Comparison of ENCODE assay signal across 26 cellular contexts in genomic region chr6:168226095-168226781, GRCh38.
DNase-seq lines count a peak whose midpoint lies in the region; ATAC-seq, FAIRE-seq and TF ChIP-seq lines count a peak whose summit lies in the region.
"Had no signal": no experiment of that assay in that cellular context is flagged by ENCODE, and none has a peak within 500 bp of the region (broad histone marks: within the 10 kb centered on the region; RNA-seq: fewer than 3 reads in every experiment).

No MANE protein-coding gene starts in this region.

- peak; percentile 26 to 49; a peak in 3 of 4 replicates for TF ChIP-seq RAD21 in H1 (IDR thresholded peaks at IDR 0.05 in 1 of 2, conservative IDR thresholded peaks at IDR 0.05 in 1 of 2; ENCODE audit: low read depth in 2 of 2, low read length in 2 of 2)

- H3K27me3 ChIP-seq in H1 (replicated peaks in 1 of 4; ENCODE audit: control insufficient read depth in 3 of 4, extremely low read depth in 1 of 4, insufficient read depth in 3 of 4, low read length in 3 of 4) (no peaks in the 10 kb centered on the region), left ventricle myocardium inferior (ENCODE audit: low read depth) (peaks cover 95% of the 10 kb centered on the region), muscle layer of duodenum (ENCODE audit: low read depth, low read length) (no peaks in the 10 kb centered on the region), tibial artery (no peaks in the 10 kb centered on the region)
- H3K27me3 ChIP-seq: BE2C, Peyer's patch had no signal

- peak overlapping the region; percentile 64; the same call in 1 of the 2 replicates for H2BK12ac ChIP-seq in H1 (ENCODE audit: low read depth, low read length)

- ATAC-seq in HG02885 (IDR thresholded peaks at IDR 0.05; ENCODE audit: poor library complexity, unreplicated experiment): no peak
- ATAC-seq: activated CD8-positive, alpha-beta T cell treated with anti-CD3 and anti-CD28 coated beads for 36 hours; stimulated activated naive B cell treated with anti-CD40 and anti-IgM and Interleukin-4, amounts not matched to agents 10 μg/mL and 1 μg/mL and 100 μg/mL, for 72 hours had no signal

- H2BK20ac ChIP-seq in H1 (ENCODE audit: low read length): no peak overlapping the region

- peak overlapping the region; percentile 24; the same call in 1 of the 2 replicates for H3K18ac ChIP-seq in H1 (ENCODE audit: extremely low read depth, low read length)

- no peak overlapping the region for H3K27ac ChIP-seq in H1 (ENCODE audit: low read depth, low read length)
- H3K27ac ChIP-seq in left ventricle myocardium inferior (replicated peaks): peak overlapping the region; percentile 63
- peak overlapping the region; percentile 6 for H3K27ac ChIP-seq in muscle layer of duodenum (ENCODE audit: low read length)
- no peak overlapping the region for H3K27ac ChIP-seq in tibial artery
- H3K27ac ChIP-seq in kidney (ENCODE audit: low read depth in 2 of 2, low read length in 2 of 2): no peak overlapping the region
- H3K27ac ChIP-seq: SK-N-MC had no signal

- no peaks in the 10 kb centered on the region for H3K79me2 ChIP-seq in H1 (ENCODE audit: control insufficient read depth in 1 of 2, insufficient read depth in 2 of 2, low read length in 2 of 2)

- TF ChIP-seq CTCF in H1 (IDR thresholded peaks at IDR 0.05; ENCODE audit: control extremely low read depth in 1 of 3, insufficient read depth in 1 of 3, low read depth in 1 of 3, low read length in 3 of 3) (peak in 2 of 3 experiments; percentile 39 to 41; a peak in 2 of 4 replicates), left ventricle myocardium inferior (IDR thresholded peaks at IDR 0.05; ENCODE audit: borderline replicate concordance) (no peak), type B pancreatic cell (conservative IDR thresholded peaks at IDR 0.05) (no peak), tibial artery (IDR thresholded peaks at IDR 0.05) (no peak), kidney (IDR thresholded peaks at IDR 0.05; ENCODE audit: borderline replicate concordance, extremely low read depth, insufficient read depth) (no peak)

- no peaks in the 10 kb centered on the region for H3K9me3 Mint-ChIP-seq in type B pancreatic cell
- H3K9me3 Mint-ChIP-seq: activated CD8-positive, alpha-beta T cell treated with anti-CD3 and anti-CD28 coated beads for 36 hours; H9; stimulated activated naive B cell treated with anti-CD40 and anti-IgM and Interleukin-4, amounts not matched to agents 10 μg/mL and 1 μg/mL and 100 μg/mL, for 72 hours had no signal

- H3K79me1 ChIP-seq in H1 (ENCODE audit: low read depth, low read length): no peaks in the 10 kb centered on the region

- peaks cover 8% of the 10 kb centered on the region for H3K27me3 Mint-ChIP-seq in type B pancreatic cell
- H3K27me3 Mint-ChIP-seq: activated B cell treated with CpG ODN at 0.5 μM for 24 hours had no signal

- intact Hi-C loops in left ventricle myocardium inferior (cut with micrococcal nuclease): no loop called here
- intact Hi-C loops in tibial artery (cut with DNase I; ENCODE audit: low total_unique reads): no loop called here
- intact Hi-C loops in kidney (cut with DNase I): no loop called here

- CTCF ChIA-PET in H1 (lab: Charles Lee; ENCODE audit: partially characterized antibody): interaction anchor here (0.9 to 1.5 kb wide), 2 partner anchors 25 to 409 kb away, joined by 3 to 4 read pairs; no protein-coding TSS in a partner anchor

- no peak for TF ChIP-seq EP300 in H1 (IDR thresholded peaks at IDR 0.05; ENCODE audit: borderline replicate concordance in 1 of 2, low read depth in 2 of 2, low read length in 2 of 2)

- no peaks in the 10 kb centered on the region for H3K23me2 ChIP-seq in H1 (ENCODE audit: low read depth, low read length)

- no peak overlapping the region for H2BK5ac ChIP-seq in H1 (ENCODE audit: low read depth, low read length)

- H3K36me3 Mint-ChIP-seq in type B pancreatic cell: no peaks in the 10 kb centered on the region
- H3K36me3 Mint-ChIP-seq: stimulated activated naive B cell treated with anti-CD40 and anti-IgM and Interleukin-4, amounts not matched to agents 10 μg/mL and 1 μg/mL and 100 μg/mL, for 72 hours had no signal

- H3K9ac ChIP-seq in H1 (replicated peaks in 1 of 4; ENCODE audit: extremely low read depth in 1 of 4, low read depth in 3 of 4, low read length in 3 of 4) (no peak overlapping the region), kidney (ENCODE audit: low read length in 2 of 2) (no peak overlapping the region)

- H3K4me3 Mint-ChIP-seq in type B pancreatic cell: peak overlapping the region; percentile 17
- H3K4me3 Mint-ChIP-seq: activated B cell treated with CpG ODN at 0.5 μM for 24 hours; activated CD8-positive, alpha-beta T cell treated with anti-CD3 and anti-CD28 coated beads for 36 hours; H9; stimulated activated naive B cell treated with anti-CD40 and anti-IgM and Interleukin-4, amounts not matched to agents 10 μg/mL and 1 μg/mL and 100 μg/mL, for 72 hours had no signal

- H3K23ac ChIP-seq in H1 (ENCODE audit: insufficient read length): no peak overlapping the region

- no peaks in the 10 kb centered on the region for H3K36me3 ChIP-seq in H1 (ENCODE audit: control insufficient read depth in 2 of 4, insufficient read depth in 4 of 4, low read length in 3 of 4)
- no peaks in the 10 kb centered on the region for H3K36me3 ChIP-seq in left ventricle myocardium inferior
- no peaks in the 10 kb centered on the region for H3K36me3 ChIP-seq in muscle layer of duodenum (ENCODE audit: control insufficient read depth in 1 of 2, insufficient read depth in 2 of 2, low read length in 2 of 2)
- H3K36me3 ChIP-seq in tibial artery: no peaks in the 10 kb centered on the region
- H3K36me3 ChIP-seq in kidney (ENCODE audit: control insufficient read depth in 1 of 2, insufficient read depth in 2 of 2, low read length in 2 of 2): no peaks in the 10 kb centered on the region
- H3K36me3 ChIP-seq: BE2C, Peyer's patch had no signal

- no peaks in the 10 kb centered on the region for H4K20me1 ChIP-seq in H1 (replicated peaks in 1 of 2; ENCODE audit: control insufficient read depth in 1 of 2, insufficient read depth in 2 of 2, low read length in 2 of 2)

- H2BK15ac ChIP-seq in H1 (ENCODE audit: low read length): peak overlapping the region; percentile 54; the same call in 1 of the 2 replicates

- H3K4ac ChIP-seq in H1 (replicated peaks; ENCODE audit: insufficient read length, low read depth, low read length): no peak overlapping the region

- DNase-seq in H1 (ENCODE audit: low read depth in 1 of 2, low spot score in 2 of 2) (no peak), left ventricle myocardium inferior (no peak), type B pancreatic cell (ENCODE audit: extremely low spot score, unreplicated experiment) (no peak), tibial artery (no peak), germinal center (ENCODE audit: low spot score) (no peak), kidney (no peak)
- DNase-seq: activated B cell treated with CpG ODN at 0.5 μM for 24 hours; activated CD8-positive, alpha-beta T cell treated with anti-CD3 and anti-CD28 coated beads for 36 hours; activated gamma-delta T cell treated with Interleukin-2 at 50 U/mL for 16 hours; BE2C; Caco-2; dermis blood vessel endothelial cell; DND-41; NCI-H1105 treated with DMSO at 0.1 percent for 48 hours; NCI-H2081; NCI-H446 treated with DMSO at 0.1 percent for 48 hours; occipital lobe; stimulated activated CD4-positive, alpha-beta T cell treated with anti-CD3 and anti-CD28 coated beads, Interleukin-1b, Interleukin-23, amount 100 ng/mL, for 48 hours; stimulated activated naive B cell treated with anti-CD40 and anti-IgM and Interleukin-4, amounts not matched to agents 10 μg/mL and 1 μg/mL and 100 μg/mL, for 72 hours had no signal

- no peak overlapping the region for H3K14ac ChIP-seq in H1 (ENCODE audit: insufficient read length)

- H2BK120ac ChIP-seq in H1 (replicated peaks; ENCODE audit: low read depth, low read length): no peak overlapping the region

- no peak overlapping the region for H3K56ac ChIP-seq in H1 (replicated peaks; ENCODE audit: insufficient read length, low read depth, low read length)

- POLR2A ChIA-PET in H1 (lab: Charles Lee; ENCODE audit: partially characterized antibody): interaction anchor here (1.3 kb wide), 1 partner anchor 17 kb away, joined by 3 read pairs; no protein-coding TSS in a partner anchor

- H3K9me3 ChIP-seq in H1 (ENCODE audit: insufficient read depth in 2 of 2, low read depth in 1 of 2, low read length in 1 of 2) (no peaks in the 10 kb centered on the region), left ventricle myocardium inferior (replicated peaks) (no peaks in the 10 kb centered on the region), muscle layer of duodenum (ENCODE audit: control insufficient read depth in 1 of 2, low read length in 2 of 2) (no peaks in the 10 kb centered on the region), tibial artery (no peaks in the 10 kb centered on the region), kidney (ENCODE audit: control insufficient read depth in 1 of 2, low read length in 2 of 2) (no peaks in the 10 kb centered on the region)
- H3K9me3 ChIP-seq: BE2C, Caco-2, mucosa of descending colon, Peyer's patch had no signal

- H4K91ac ChIP-seq in H1 (replicated peaks; ENCODE audit: insufficient read length, low read length): no peak overlapping the region

- H3K4me1 ChIP-seq in H1 (replicated peaks in 1 of 4; ENCODE audit: control insufficient read depth in 3 of 4, insufficient read depth in 4 of 4, low read length in 3 of 4) (peaks cover 5 to 21% (median 8%) of the 10 kb centered on the region in 4 experiments), left ventricle myocardium inferior (peaks cover 8% of the 10 kb centered on the region), muscle layer of duodenum (ENCODE audit: control insufficient read depth in 1 of 2, insufficient read depth in 2 of 2, low read length in 2 of 2) (peaks cover 3 to 16% of the 10 kb centered on the region in 2 donors), tibial artery (peaks cover 0 to 15% (median 9%) of the 10 kb centered on the region in 4 donors), kidney (ENCODE audit: control insufficient read depth in 1 of 2, insufficient read depth in 1 of 2, low read depth in 1 of 2, low read length in 2 of 2) (no peaks in the 10 kb centered on the region)
- H3K4me1 ChIP-seq: BE2C, Caco-2, Peyer's patch had no signal

- 84% methylated on average over 10 of the region's 10 CpGs; no CpG with 5 or more reads in 1 of the 2 experiments for WGBS in H1 (ENCODE audit: extremely low coverage in 1 of 2, insufficient coverage in 1 of 2, insufficient read length in 1 of 2, insufficient replicate concordance in 2 of 2, low coverage in 1 of 2, low lambda C conversion rate in 2 of 2, missing lambda C conversion rate in 1 of 2), 2 experiments

- no peak overlapping the region for H3K4me2 ChIP-seq in H1 (ENCODE audit: insufficient read depth in 1 of 2, low read depth in 2 of 2, low read length in 2 of 2)

- no peak overlapping the region for H2AK5ac ChIP-seq in H1 (ENCODE audit: low read depth, low read length)

- H3K4me3 ChIP-seq in H1 (ENCODE audit: extremely low read depth in 1 of 4, insufficient read depth in 2 of 4, low read depth in 3 of 4, low read length in 4 of 4): no peak overlapping the region
- no peak overlapping the region for H3K4me3 ChIP-seq in left ventricle myocardium inferior
- no peak overlapping the region for H3K4me3 ChIP-seq in muscle layer of duodenum (ENCODE audit: low read depth in 1 of 2, low read length in 2 of 2)
- no peak overlapping the region for H3K4me3 ChIP-seq in tibial artery
- H3K4me3 ChIP-seq in kidney (ENCODE audit: low read length in 2 of 2): no peak overlapping the region
- H3K4me3 ChIP-seq: mucosa of descending colon, Peyer's patch, SK-N-MC had no signal

- no peak overlapping the region for H4K5ac ChIP-seq in H1 (ENCODE audit: insufficient read length, low read depth, low read length)

- H4K8ac ChIP-seq in H1 (ENCODE audit: extremely low read depth, insufficient read depth, low read length): no peak overlapping the region

- TF ChIP-seq POLR2A in H1 (IDR thresholded peaks at IDR 0.05; ENCODE audit: control extremely low read depth in 1 of 2, low read depth in 2 of 2, low read length in 2 of 2): no peak

- peak overlapping the region; percentile 20 for H3K27ac Mint-ChIP-seq in type B pancreatic cell
- H3K27ac Mint-ChIP-seq: activated B cell treated with CpG ODN at 0.5 μM for 24 hours; activated CD8-positive, alpha-beta T cell treated with anti-CD3 and anti-CD28 coated beads for 36 hours; stimulated activated naive B cell treated with anti-CD40 and anti-IgM and Interleukin-4, amounts not matched to agents 10 μg/mL and 1 μg/mL and 100 μg/mL, for 72 hours had no signal

- FAIRE-seq in H1 (lab: Jason Lieb, UNC): no peak
- FAIRE-seq in kidney (lab: Jason Lieb, UNC): no peak
- FAIRE-seq: endothelial cell of umbilical vein had no signal

- H2AFZ ChIP-seq in H1 (ENCODE audit: low read length): no peak overlapping the region

- peaks cover 42% of the 10 kb centered on the region for H3K4me1 Mint-ChIP-seq in type B pancreatic cell (ENCODE audit: unreplicated experiment)
- H3K4me1 Mint-ChIP-seq: activated B cell treated with CpG ODN at 0.5 μM for 24 hours; stimulated activated naive B cell treated with anti-CD40 and anti-IgM and Interleukin-4, amounts not matched to agents 10 μg/mL and 1 μg/mL and 100 μg/mL, for 72 hours had no signal

Comparison
In these comparisons a context has a peak if more than half of its experiments do, and no peak if none do; other contexts are left out.
1. H3K27ac ChIP-seq: peak in left ventricle myocardium inferior (single experiment) and muscle layer of duodenum (single experiment); none in H1 (single experiment), tibial artery (0 of 2) and kidney (0 of 2).
2. CTCF ChIP-seq: peak in H1 (2 of 3); none in left ventricle myocardium inferior (single experiment), type B pancreatic cell (single experiment), tibial artery (0 of 2) and kidney (single experiment).